Comparison of ENCODE assay signal across 12 cellular contexts in genomic region chr17:49747632-49748031, GRCh38. TPM values are rescaled to one million over a fixed set of nuclear protein-coding genes. Genes with fewer than 3 reads are reported as not detected.
DNase-seq lines count a peak whose midpoint lies in the region; ATAC-seq, FAIRE-seq and TF ChIP-seq lines count a peak whose summit lies in the region.
"Had no signal": no experiment of that assay in that cellular context is flagged by ENCODE, and none has a peak within 500 bp of the region (broad histone marks: within the 10 kb centered on the region; RNA-seq: fewer than 3 reads in every experiment).

No MANE protein-coding gene starts in this region.

- 52 to 63% (median 61%) methylated on average over 1 of the region's 1 CpG for WGBS in small intestine, 3 donors
- 87 to 90% methylated on average over 1 of the region's 1 CpG for WGBS in aorta, 2 donors

- H3K9me2 ChIP-seq in OCI-LY1 (ENCODE audit: low read depth, low read length), result no peaks in the 10 kb centered on the region

- no peak overlapping the region for H2AFZ ChIP-seq in OCI-LY1 (ENCODE audit: low read length)

- TF ChIP-seq POLR2A in erythroblast (IDR thresholded peaks at IDR 0.05; ENCODE audit: low read length), result no peak

- no peak for TF ChIP-seq CTCF in OCI-LY1 (IDR thresholded peaks at IDR 0.05; ENCODE audit: low read length)
- TF ChIP-seq CTCF in colonic mucosa (IDR thresholded peaks at IDR 0.05), result no peak

- DNase-seq in activated T-cell treated with anti-CD3 and anti-CD28 coated beads, Interleukin-2, amount 50 U/mL, for 24 hours, result peak; percentile 22
- no peak for DNase-seq in activated T-cell treated with anti-CD3 and anti-CD28 coated beads, Interleukin-2, amount 50 U/mL, for 48 hours
- DNase-seq in colonic mucosa (no peak), small intestine (no peak), NCI-H82 (lab: John Stamatoyannopoulos, UW) (no peak), erythroblast (lab: John Stamatoyannopoulos, UW) (no peak), aorta (no peak)
- DNase-seq: mammary epithelial cell, NCI-H2081, testis had no signal

- peaks cover 85% of the 10 kb centered on the region for H3K4me1 ChIP-seq in OCI-LY1 (ENCODE audit: insufficient read depth, low read length, severe bottlenecking)
- peaks cover 4% of the 10 kb centered on the region for H3K4me1 ChIP-seq in colonic mucosa
- peaks cover 1 to 19% of the 10 kb centered on the region in 2 donors for H3K4me1 ChIP-seq in small intestine (ENCODE audit: control insufficient read depth in 2 of 2, insufficient read depth in 1 of 2, low read depth in 1 of 2, low read length in 1 of 2)
- H3K4me1 ChIP-seq in aorta (ENCODE audit: control insufficient read depth in 1 of 2, insufficient read depth in 2 of 2, low read length in 2 of 2), result no peaks in the 10 kb centered on the region

- no peaks in the 10 kb centered on the region for H3K9me3 Mint-ChIP-seq in activated T-cell treated with anti-CD3 and anti-CD28 coated beads, Interleukin-2, amount 50 U/mL, for 24 hours

- H3K4me2 ChIP-seq in OCI-LY1 (ENCODE audit: low read length), result peak overlapping the region; percentile 79

- H3K27me3 ChIP-seq in OCI-LY1 (ENCODE audit: insufficient read depth, low read length) (no peaks in the 10 kb centered on the region), colonic mucosa (no peaks in the 10 kb centered on the region), small intestine (ENCODE audit: control insufficient read depth in 2 of 2, insufficient read depth in 2 of 2, low read length in 2 of 2) (no peaks in the 10 kb centered on the region), aorta (ENCODE audit: control insufficient read depth in 1 of 2, insufficient read depth in 2 of 2, low read length in 1 of 2) (no peaks in the 10 kb centered on the region)
- H3K27me3 ChIP-seq: ascending aorta, testis had no signal

- peaks cover 10% of the 10 kb centered on the region for H3F3A ChIP-seq in OCI-LY1 (ENCODE audit: insufficient read depth, low read length)

- H3K4me3 ChIP-seq in OCI-LY1 (ENCODE audit: low read depth, low read length, poor library complexity, severe bottlenecking) (peak overlapping the region; percentile 59), colonic mucosa (no peak overlapping the region), small intestine (ENCODE audit: low read depth in 1 of 2, low read length in 2 of 2) (no peak overlapping the region), aorta (ENCODE audit: low read length in 2 of 2) (no peak overlapping the region)
- H3K4me3 ChIP-seq: ascending aorta, testis had no signal

- H3K4me3 Mint-ChIP-seq in activated T-cell treated with anti-CD3 and anti-CD28 coated beads, Interleukin-2, amount 50 U/mL, for 24 hours, result peak overlapping the region; percentile 62

- no peaks in the 10 kb centered on the region for H4K20me1 ChIP-seq in OCI-LY1 (ENCODE audit: insufficient read depth, low read length)

- H3K79me2 ChIP-seq in OCI-LY1 (ENCODE audit: insufficient read depth, low read length), result peaks cover 55% of the 10 kb centered on the region

- intact Hi-C loops in colonic mucosa (cut with DNase I) (no loop called here), aorta (cut with DNase I) (no loop called here)

- H3K9ac ChIP-seq in OCI-LY1 (ENCODE audit: low read length) (peak overlapping the region; percentile 59), colonic mucosa (ENCODE audit: low read depth in 2 of 2, low read length in 2 of 2) (peak overlapping the region in 1 of 2 donors; percentile 32)

- FAIRE-seq in small intestine (lab: Jason Lieb, UNC), result no peak

- H3K36me3 ChIP-seq in OCI-LY1 (ENCODE audit: insufficient read depth, low read length), result peaks cover 26% of the 10 kb centered on the region; the same call in 1 of the 2 replicates
- H3K36me3 ChIP-seq in colonic mucosa, result no peaks in the 10 kb centered on the region
- H3K36me3 ChIP-seq in small intestine (ENCODE audit: control insufficient read depth in 2 of 2, insufficient read depth in 2 of 2, low read length in 2 of 2), result no peaks in the 10 kb centered on the region
- no peaks in the 10 kb centered on the region for H3K36me3 ChIP-seq in aorta (ENCODE audit: control insufficient read depth in 1 of 2, insufficient read depth in 2 of 2, low read length in 1 of 2)
- H3K36me3 ChIP-seq: ascending aorta had no signal

- peaks cover 24% of the 10 kb centered on the region for H3K36me3 Mint-ChIP-seq in activated T-cell treated with anti-CD3 and anti-CD28 coated beads, Interleukin-2, amount 50 U/mL, for 24 hours (ENCODE audit: low read depth)

- peaks cover 80% of the 10 kb centered on the region for H3K4me1 Mint-ChIP-seq in activated T-cell treated with anti-CD3 and anti-CD28 coated beads, Interleukin-2, amount 50 U/mL, for 24 hours (ENCODE audit: low read depth)

- H3K27me3 Mint-ChIP-seq in activated T-cell treated with anti-CD3 and anti-CD28 coated beads, Interleukin-2, amount 50 U/mL, for 24 hours, result no peaks in the 10 kb centered on the region

- ATAC-seq in aorta (ENCODE audit: low FRiP score), result no peak

- no peaks in the 10 kb centered on the region for H3K9me3 ChIP-seq in OCI-LY1 (ENCODE audit: low read length)
- H3K9me3 ChIP-seq in colonic mucosa, result no peaks in the 10 kb centered on the region
- H3K9me3 ChIP-seq in small intestine (ENCODE audit: control insufficient read depth, low read depth), result no peaks in the 10 kb centered on the region
- no peaks in the 10 kb centered on the region for H3K9me3 ChIP-seq in aorta (ENCODE audit: control insufficient read depth, low read length)
- H3K9me3 ChIP-seq: ascending aorta, testis had no signal

- H3K27ac Mint-ChIP-seq in activated T-cell treated with anti-CD3 and anti-CD28 coated beads, Interleukin-2, amount 50 U/mL, for 24 hours, result peak overlapping the region; percentile 92

- H3K27ac ChIP-seq in OCI-LY1 (ENCODE audit: low read depth, low read length, poor library complexity, severe bottlenecking), result peak overlapping the region; percentile 93
- peak overlapping the region; percentile 54 for H3K27ac ChIP-seq in colonic mucosa
- peak overlapping the region; percentile 64 to 95 for H3K27ac ChIP-seq in small intestine (ENCODE audit: low read depth in 1 of 2, low read length in 1 of 2)
- no peak overlapping the region for H3K27ac ChIP-seq in aorta (ENCODE audit: low read depth in 1 of 2, low read length in 2 of 2)
- H3K27ac ChIP-seq: ascending aorta, testis had no signal

RNA-seq across cellular contexts. Expression of gene FAM117A, which starts 16.3 kb away (rescaled TPM):
- total RNA-seq in colonic mucosa (1 to 10 TPM; 6.3 to 7.9 TPM), aorta (10 to 100 TPM; 16.9 to 17.2 TPM)
- polyA plus RNA-seq in small intestine (1 to 10 TPM; 2.9 to 8.0 (median 6.5) TPM), aorta (10 to 100 TPM in 1 of 2 donors, 1 to 10 TPM in 1; 9.4 to 15.3 TPM)

RNA-seq across cellular contexts. Expression of gene SLC35B1, which starts 39.9 kb away (rescaled TPM):
- total RNA-seq in colonic mucosa, result 10 to 100 TPM; 43.0 to 73.5 TPM
- polyA plus RNA-seq in small intestine, result 100 to 1,000 TPM in 1 of 3 donors, 10 to 100 TPM in 2; 83.0 to 108 (median 85.1) TPM
- total RNA-seq in aorta, result 10 to 100 TPM; 31.5 to 43.7 TPM
- 10 to 100 TPM; 33.2 to 37.5 TPM for polyA plus RNA-seq in aorta

RNA-seq across cellular contexts. Expression of gene KAT7, which starts 40.8 kb away (rescaled TPM):
- 10 to 100 TPM; 39.4 to 42.5 TPM for total RNA-seq in colonic mucosa
- 10 to 100 TPM in 1 of 3 donors, 1 to 10 TPM in 2; 5.7 to 12.5 (median 6.0) TPM for polyA plus RNA-seq in small intestine
- 10 to 100 TPM; 60.8 to 63.9 TPM for total RNA-seq in aorta
- 10 to 100 TPM in 1 of 2 donors, 1 to 10 TPM in 1; 6.1 to 17.4 TPM for polyA plus RNA-seq in aorta

Comparison
In these comparisons a context has a peak if more than half of its experiments do, and no peak if none do; other contexts are left out.
1. H3K27ac ChIP-seq: peak in OCI-LY1 (single experiment), colonic mucosa (single experiment) and small intestine (2 of 2); none in aorta (0 of 2).